33 cellular contexts compared by ENCODE assay signal in genomic region chr18:70219688-70220087, GRCh38.
"Had no signal": no experiment of that assay in that cellular context is flagged by ENCODE, and none has a peak within 500 bp of the region (broad histone marks: within the 10 kb centered on the region; RNA-seq: fewer than 3 reads in every experiment).

No MANE protein-coding gene starts in this region.

- H3K27me3 ChIP-seq: adrenal gland, ascending aorta, dorsolateral prefrontal cortex, esophagus muscularis mucosa, gastrocnemius medialis, heart left ventricle had no signal

- H3K4me3 Mint-ChIP-seq: activated CD4-positive, alpha-beta memory T cell treated with anti-CD3 and anti-CD28 coated beads for 36 hours; activated CD4-positive, alpha-beta T cell treated with anti-CD3 and anti-CD28 coated beads for 36 hours; activated CD4-positive, alpha-beta T cell treated with anti-CD3 and anti-CD28 coated beads, Interleukin-2, amount 10 ng/mL, durations not matched to agents 24 days and 14 days; activated CD8-positive, alpha-beta memory T cell treated with anti-CD3 and anti-CD28 coated beads, Interleukin-2, amount 10 ng/mL, durations not matched to agents 7 days and 5 days; activated CD8-positive, alpha-beta T cell treated with anti-CD3 and anti-CD28 coated beads, Interleukin-2, amount 10 ng/mL, durations not matched to agents 7 days and 5 days; activated naive CD4-positive, alpha-beta T cell treated with anti-CD3 and anti-CD28 coated beads for 36 hours; activated naive CD4-positive, alpha-beta T cell treated with anti-CD3 and anti-CD28 coated beads, Interleukin-2, amount 50 U/mL, for 24 hours; activated naive CD8-positive, alpha-beta T cell treated with anti-CD3 and anti-CD28 coated beads for 36 hours; activated naive CD8-positive, alpha-beta T cell treated with anti-CD3 and anti-CD28 coated beads, Interleukin-2, amount 50 U/mL, for 24 hours; activated T-helper 1 cell treated with anti-CD3 and anti-CD28 coated beads, Interleukin-12 subunit alpha, Interleukin-12 subunit beta, Interleukin-2, Interleukin-4 antibody, amounts not matched to agents 30 ng/mL and 10 ng/mL and 1 ng/mL, durations not matched to agents 14 hours and 24 hours and 36 hours; brain; central memory CD8-positive, alpha-beta T cell; dendritic cell treated with granulocyte-macrophage colony-stimulating factor and Interleukin-4, amounts not matched to agents 40 ng/mL and 50 ng/mL, for 4 days had no signal

- ATAC-seq: activated CD4-positive, alpha-beta T cell treated with anti-CD3 and anti-CD28 coated beads for 36 hours; activated CD8-positive, alpha-beta memory T cell treated with anti-CD3 and anti-CD28 coated beads, Interleukin-2, amount 10 ng/mL, durations not matched to agents 7 days and 5 days; activated CD8-positive, alpha-beta T cell treated with anti-CD3 and anti-CD28 coated beads, Interleukin-2, amount 10 ng/mL, durations not matched to agents 7 days and 5 days; activated naive CD8-positive, alpha-beta T cell treated with anti-CD3 and anti-CD28 coated beads, Interleukin-2, amount 50 U/mL, for 24 hours; foreskin keratinocyte; gastrocnemius medialis; heart left ventricle had no signal

- H3K9me3 ChIP-seq: adrenal gland, ascending aorta, breast epithelium, esophagus muscularis mucosa, gastrocnemius medialis, heart left ventricle had no signal

- DNase-seq: activated CD4-positive, alpha-beta memory T cell treated with anti-CD3 and anti-CD28 coated beads for 36 hours; activated CD4-positive, alpha-beta T cell treated with anti-CD3 and anti-CD28 coated beads for 36 hours; activated CD4-positive, alpha-beta T cell treated with anti-CD3 and anti-CD28 coated beads, Interleukin-2, amount 10 ng/mL, durations not matched to agents 24 days and 14 days; activated CD4-positive, CD25-positive, alpha-beta regulatory T cell; activated CD4-positive, CD25-positive, alpha-beta regulatory T cell treated with anti-CD3 and anti-CD28 coated beads, Interleukin-2, amount 50 U/mL, for 72 hours; activated CD8-positive, alpha-beta memory T cell treated with anti-CD3 and anti-CD28 coated beads, Interleukin-2, amount 10 ng/mL, durations not matched to agents 7 days and 5 days; activated CD8-positive, alpha-beta memory T cell treated with anti-CD3 and anti-CD28 coated beads, Interleukin-2, amount 50 U/mL, for 4 hours; activated CD8-positive, alpha-beta T cell treated with anti-CD3 and anti-CD28 coated beads, Interleukin-2, amount 10 ng/mL, durations not matched to agents 7 days and 5 days; activated effector memory CD4-positive, alpha-beta T cell treated with anti-CD3 and anti-CD28 coated beads, Interleukin-2, amount 50 U/mL, for 16 hours; activated naive CD4-positive, alpha-beta T cell treated with anti-CD3 and anti-CD28 coated beads for 36 hours; activated naive CD8-positive, alpha-beta T cell treated with anti-CD3 and anti-CD28 coated beads for 36 hours; activated naive CD8-positive, alpha-beta T cell treated with anti-CD3 and anti-CD28 coated beads, Interleukin-2, amount 50 U/mL, for 24 hours; activated T-cell treated with anti-CD3 and anti-CD28 coated beads, Interleukin-2, amount 50 U/mL, for 1 hour; activated T-cell treated with anti-CD3 and anti-CD28 coated beads, Interleukin-2, amount 50 U/mL, for 48 hours; adrenal gland; dorsolateral prefrontal cortex; effector memory CD4-positive, alpha-beta T cell; erythroblast; foreskin keratinocyte; gastrocnemius medialis; glutamatergic neuron; heart left ventricle; T-helper 2 cell had no signal

- H3K4me3 ChIP-seq: adrenal gland, ascending aorta, breast epithelium, coronary artery, dorsolateral prefrontal cortex, esophagus muscularis mucosa, gastrocnemius medialis, heart left ventricle had no signal

- H3K9me3 Mint-ChIP-seq: activated CD4-positive, alpha-beta memory T cell treated with anti-CD3 and anti-CD28 coated beads for 36 hours; activated CD4-positive, alpha-beta T cell treated with anti-CD3 and anti-CD28 coated beads, Interleukin-2, amount 10 ng/mL, durations not matched to agents 24 days and 14 days; activated naive CD4-positive, alpha-beta T cell treated with anti-CD3 and anti-CD28 coated beads for 36 hours; activated naive CD4-positive, alpha-beta T cell treated with anti-CD3 and anti-CD28 coated beads, Interleukin-2, amount 50 U/mL, for 24 hours; activated naive CD8-positive, alpha-beta T cell treated with anti-CD3 and anti-CD28 coated beads for 36 hours; activated naive CD8-positive, alpha-beta T cell treated with anti-CD3 and anti-CD28 coated beads, Interleukin-2, amount 50 U/mL, for 24 hours; activated T-helper 1 cell treated with anti-CD3 and anti-CD28 coated beads, Interleukin-12 subunit alpha, Interleukin-12 subunit beta, Interleukin-2, Interleukin-4 antibody, amounts not matched to agents 30 ng/mL and 10 ng/mL and 1 ng/mL, durations not matched to agents 14 hours and 24 hours and 36 hours; activated T-helper 2 cell treated with anti-CD3 and anti-CD28 coated beads, Interferon-gamma antibody, Interleukin-2, Interleukin-4, amounts not matched to agents 10 μg/mL and 5 μg/mL and 100 μg/mL, durations not matched to agents 14 hours and 24 hours and 36 hours; central memory CD8-positive, alpha-beta T cell; dendritic cell treated with granulocyte-macrophage colony-stimulating factor and Interleukin-4, amounts not matched to agents 40 ng/mL and 50 ng/mL, for 4 days had no signal

- H3K36me3 ChIP-seq: adrenal gland, ascending aorta, breast epithelium, esophagus muscularis mucosa, gastrocnemius medialis, heart left ventricle had no signal

- H3K36me3 Mint-ChIP-seq: activated CD4-positive, alpha-beta memory T cell treated with anti-CD3 and anti-CD28 coated beads for 36 hours; activated CD8-positive, alpha-beta memory T cell treated with anti-CD3 and anti-CD28 coated beads, Interleukin-2, amount 10 ng/mL, durations not matched to agents 7 days and 5 days; activated naive CD4-positive, alpha-beta T cell treated with anti-CD3 and anti-CD28 coated beads, Interleukin-2, amount 50 U/mL, for 24 hours; activated naive CD8-positive, alpha-beta T cell treated with anti-CD3 and anti-CD28 coated beads for 36 hours; brain had no signal

- H3K4me1 ChIP-seq: adrenal gland, ascending aorta, breast epithelium, esophagus muscularis mucosa, foreskin keratinocyte had no signal

- H3K27ac Mint-ChIP-seq: activated CD4-positive, alpha-beta memory T cell treated with anti-CD3 and anti-CD28 coated beads for 36 hours; activated CD4-positive, alpha-beta T cell treated with anti-CD3 and anti-CD28 coated beads for 36 hours; activated CD4-positive, alpha-beta T cell treated with anti-CD3 and anti-CD28 coated beads, Interleukin-2, amount 10 ng/mL, durations not matched to agents 24 days and 14 days; activated CD8-positive, alpha-beta memory T cell treated with anti-CD3 and anti-CD28 coated beads, Interleukin-2, amount 10 ng/mL, durations not matched to agents 7 days and 5 days; activated CD8-positive, alpha-beta T cell treated with anti-CD3 and anti-CD28 coated beads, Interleukin-2, amount 10 ng/mL, durations not matched to agents 7 days and 5 days; activated naive CD4-positive, alpha-beta T cell treated with anti-CD3 and anti-CD28 coated beads for 36 hours; activated naive CD4-positive, alpha-beta T cell treated with anti-CD3 and anti-CD28 coated beads, Interleukin-2, amount 50 U/mL, for 24 hours; activated naive CD8-positive, alpha-beta T cell treated with anti-CD3 and anti-CD28 coated beads for 36 hours; activated naive CD8-positive, alpha-beta T cell treated with anti-CD3 and anti-CD28 coated beads, Interleukin-2, amount 50 U/mL, for 24 hours; activated T-helper 1 cell treated with anti-CD3 and anti-CD28 coated beads, Interleukin-12 subunit alpha, Interleukin-12 subunit beta, Interleukin-2, Interleukin-4 antibody, amounts not matched to agents 30 ng/mL and 10 ng/mL and 1 ng/mL, durations not matched to agents 14 hours and 24 hours and 36 hours; activated T-helper 2 cell treated with anti-CD3 and anti-CD28 coated beads, Interferon-gamma antibody, Interleukin-2, Interleukin-4, amounts not matched to agents 10 μg/mL and 5 μg/mL and 100 μg/mL, durations not matched to agents 14 hours and 24 hours and 36 hours; brain; dendritic cell treated with granulocyte-macrophage colony-stimulating factor and Interleukin-4, amounts not matched to agents 40 ng/mL and 50 ng/mL, for 4 days had no signal

- H3K27ac ChIP-seq: adrenal gland, ascending aorta, breast epithelium, coronary artery, dorsolateral prefrontal cortex, esophagus muscularis mucosa, foreskin keratinocyte, gastrocnemius medialis, heart left ventricle had no signal

- H3K4me1 Mint-ChIP-seq: activated CD4-positive, alpha-beta T cell treated with anti-CD3 and anti-CD28 coated beads for 36 hours; activated CD4-positive, alpha-beta T cell treated with anti-CD3 and anti-CD28 coated beads, Interleukin-2, amount 10 ng/mL, durations not matched to agents 24 days and 14 days; activated CD8-positive, alpha-beta memory T cell treated with anti-CD3 and anti-CD28 coated beads, Interleukin-2, amount 10 ng/mL, durations not matched to agents 7 days and 5 days; activated naive CD4-positive, alpha-beta T cell treated with anti-CD3 and anti-CD28 coated beads, Interleukin-2, amount 50 U/mL, for 24 hours; activated naive CD8-positive, alpha-beta T cell treated with anti-CD3 and anti-CD28 coated beads for 36 hours; activated naive CD8-positive, alpha-beta T cell treated with anti-CD3 and anti-CD28 coated beads, Interleukin-2, amount 50 U/mL, for 24 hours; central memory CD8-positive, alpha-beta T cell had no signal
